ENCODE assay signal across 8 cellular contexts in genomic region chr2:105038383-105039061, GRCh38. TPM values are rescaled to one million over a fixed set of nuclear protein-coding genes. Genes with fewer than 3 reads are reported as not detected.
DNase-seq lines count a peak whose midpoint lies in the region; ATAC-seq and TF ChIP-seq lines count a peak whose summit lies in the region.

No MANE protein-coding gene starts in this region.

- H3K27ac Mint-ChIP-seq in activated CD8-positive, alpha-beta T cell treated with anti-CD3 and anti-CD28 coated beads, Interleukin-2, amount 10 ng/mL, durations not matched to agents 7 days and 5 days: peak overlapping the region; percentile 93

- intact Hi-C loops in left ventricle myocardium superior (cut with micrococcal nuclease) (no loop called here), sciatic nerve (cut with DNase I) (no loop called here)

- ATAC-seq in HG03196 (IDR thresholded peaks at IDR 0.05; ENCODE audit: unreplicated experiment) (peak; percentile 4), left ventricle myocardium superior (peak; percentile 10), sciatic nerve (peak; percentile 1), omental fat pad (ENCODE audit: low FRiP score) (no peak), HG02973 (IDR thresholded peaks at IDR 0.05; ENCODE audit: unreplicated experiment) (no peak)
- no peak for ATAC-seq in activated CD8-positive, alpha-beta T cell treated with anti-CD3 and anti-CD28 coated beads, Interleukin-2, amount 10 ng/mL, durations not matched to agents 7 days and 5 days

- POLR2A ChIA-PET in activated CD8-positive, alpha-beta T cell treated with anti-CD3 and anti-CD28 coated beads, Interleukin-2, amount 10 ng/mL, durations not matched to agents 7 days and 5 days (lab: Charles Lee): interaction anchor here (1.0 kb wide), 1 partner anchor 37 kb away, joined by 5 read pairs; no protein-coding TSS in a partner anchor

- peak; percentile 6 for DNase-seq in GM10266 (ENCODE audit: extremely low spot score)
- no peak for DNase-seq in activated CD8-positive, alpha-beta T cell treated with anti-CD3 and anti-CD28 coated beads, Interleukin-2, amount 10 ng/mL, durations not matched to agents 7 days and 5 days
- DNase-seq in left ventricle myocardium superior: no peak
- no peak for DNase-seq in sciatic nerve (ENCODE audit: low spot score)
- DNase-seq in activated effector memory CD4-positive, alpha-beta T cell treated with Interleukin-2 at 50 U/mL for 16 hours: no peak
- no peak for DNase-seq in omental fat pad (ENCODE audit: low spot score)

- H3K27me3 Mint-ChIP-seq in activated CD8-positive, alpha-beta T cell treated with anti-CD3 and anti-CD28 coated beads, Interleukin-2, amount 10 ng/mL, durations not matched to agents 7 days and 5 days (ENCODE audit: low read depth): no peaks in the 10 kb centered on the region

- TF ChIP-seq CTCF in GM10266 (IDR thresholded peaks at IDR 0.05; ENCODE audit: control insufficient read depth, insufficient read depth, low read depth, missing control alignments): no peak
- TF ChIP-seq CTCF in omental fat pad (IDR thresholded peaks at IDR 0.05): no peak

- peaks cover 4% of the 10 kb centered on the region for H3K36me3 Mint-ChIP-seq in activated CD8-positive, alpha-beta T cell treated with anti-CD3 and anti-CD28 coated beads, Interleukin-2, amount 10 ng/mL, durations not matched to agents 7 days and 5 days (ENCODE audit: low read depth)

- H3K4me1 Mint-ChIP-seq in activated CD8-positive, alpha-beta T cell treated with anti-CD3 and anti-CD28 coated beads, Interleukin-2, amount 10 ng/mL, durations not matched to agents 7 days and 5 days (ENCODE audit: low read depth): peaks cover 32% of the 10 kb centered on the region

- no peaks in the 10 kb centered on the region for H3K9me3 Mint-ChIP-seq in activated CD8-positive, alpha-beta T cell treated with anti-CD3 and anti-CD28 coated beads, Interleukin-2, amount 10 ng/mL, durations not matched to agents 7 days and 5 days (ENCODE audit: insufficient read depth)

- CTCF ChIA-PET in activated CD8-positive, alpha-beta T cell treated with anti-CD3 and anti-CD28 coated beads, Interleukin-2, amount 10 ng/mL, durations not matched to agents 7 days and 5 days (lab: Charles Lee): interaction anchor here (0.9 to 1.2 kb wide), 3 partner anchors 12 to 257 kb away, joined by 3 read pairs; no protein-coding TSS in a partner anchor

- peak overlapping the region; percentile 97 for H3K4me3 Mint-ChIP-seq in activated CD8-positive, alpha-beta T cell treated with anti-CD3 and anti-CD28 coated beads, Interleukin-2, amount 10 ng/mL, durations not matched to agents 7 days and 5 days

RNA-seq across cellular contexts. Expression of gene MRPS9, which starts 0.7 kb away (rescaled TPM):
- total RNA-seq in activated CD8-positive, alpha-beta T cell treated with anti-CD3 and anti-CD28 coated beads, Interleukin-2, amount 10 ng/mL, durations not matched to agents 7 days and 5 days: 10 to 100 TPM; 24.9 to 25.2 TPM
- total RNA-seq in left ventricle myocardium superior (81.8 TPM), sciatic nerve (18.2 TPM), omental fat pad (10 to 100 TPM; 10.4 to 13.7 (median 12.7) TPM)

Comparison
In these comparisons a context has a peak if more than half of its experiments do, and no peak if none do; other contexts are left out.
1. ATAC-seq: peak in HG03196 (single experiment), left ventricle myocardium superior (single experiment) and sciatic nerve (single experiment); none in activated CD8-positive, alpha-beta T cell treated with anti-CD3 and anti-CD28 coated beads, Interleukin-2, amount 10 ng/mL, durations not matched to agents 7 days and 5 days (single experiment), omental fat pad (single experiment) and HG02973 (single experiment).